Comparison of ENCODE assay signal across 8 cellular contexts in genomic region chr10:62373995-62374861, GRCh38. TPM values are rescaled to one million over a fixed set of nuclear protein-coding genes. Genes with fewer than 3 reads are reported as not detected.
DNase-seq lines count a peak whose midpoint lies in the region; ATAC-seq and TF ChIP-seq lines count a peak whose summit lies in the region.

ZNF365 (plus strand) TSS chr10:62374369; CDS start chr10:62376194, 1,825 bp downstream.

- DNase-seq in BJ (ENCODE audit: low read depth) (no peak), activated B cell treated with CpG ODN at 0.5 μM for 24 hours (peak; percentile 35), colonic mucosa (no peak), left lobe of liver (ENCODE audit: low spot score) (no peak)
- peak; percentile 56 for DNase-seq in stimulated activated CD4-positive, alpha-beta T cell treated with anti-CD3 and anti-CD28 coated beads, Interleukin-4, amount 100 ng/mL, for 24 hours

- no peaks in the 10 kb centered on the region for H3K36me3 Mint-ChIP-seq in activated B cell treated with CpG ODN at 0.5 μM for 24 hours (ENCODE audit: low read depth)

- H3K4me3 ChIP-seq in BJ (ENCODE audit: low read depth, low read length) (peak within 1 kb of the TSS; percentile 64), colonic mucosa (peak within 1 kb of the TSS; percentile 25)

- H3K4me3 Mint-ChIP-seq in activated B cell treated with CpG ODN at 0.5 μM for 24 hours, result peak within 1 kb of the TSS; percentile 81

- no peaks in the 10 kb centered on the region for H3K4me1 ChIP-seq in colonic mucosa

- POLR2A ChIA-PET in BJ (lab: Charles Lee), result no interaction called here
- POLR2A ChIA-PET in activated B cell treated with CpG ODN at 0.5 μM for 24 hours (lab: Charles Lee), result no interaction called here

- H3K4me1 Mint-ChIP-seq in activated B cell treated with CpG ODN at 0.5 μM for 24 hours, result peaks cover 10% of the 10 kb centered on the region

- CTCF ChIA-PET in BJ (lab: Yijun Ruan, JAX), result interaction anchor here (0.8 kb wide), 1 partner anchor 14 kb away, joined by 3 read pairs; no protein-coding TSS in a partner anchor
- CTCF ChIA-PET in activated B cell treated with CpG ODN at 0.5 μM for 24 hours (lab: Charles Lee), result no interaction called here

- H3K9ac ChIP-seq in colonic mucosa (ENCODE audit: low read depth in 2 of 2, low read length in 2 of 2), result no peak within 1 kb of the TSS

- H3K27me3 ChIP-seq in BJ (ENCODE audit: control insufficient read depth, insufficient read depth, low read length) (no peaks in the 10 kb centered on the region), colonic mucosa (peaks cover 12% of the 10 kb centered on the region)

- ATAC-seq in HG03432 (IDR thresholded peaks at IDR 0.05; ENCODE audit: unreplicated experiment), result peak; percentile 64
- ATAC-seq in activated B cell treated with CpG ODN at 0.5 μM for 24 hours (ENCODE audit: low read depth), result peak; percentile 71
- peak; percentile 20 for ATAC-seq in left lobe of liver
- ATAC-seq in HG03469 (IDR thresholded peaks at IDR 0.05; ENCODE audit: unreplicated experiment), result no peak
- ATAC-seq in GM19463 (IDR thresholded peaks at IDR 0.05; ENCODE audit: unreplicated experiment), result no peak

- TF ChIP-seq CTCF in BJ (IDR thresholded peaks at IDR 0.05; ENCODE audit: insufficient read depth, low read depth, low read length) (no peak), activated B cell treated with CpG ODN at 0.5 μM for 24 hours (IDR thresholded peaks at IDR 0.05) (no peak), colonic mucosa (IDR thresholded peaks at IDR 0.05) (no peak)

- peaks cover 12% of the 10 kb centered on the region for H3K27me3 Mint-ChIP-seq in activated B cell treated with CpG ODN at 0.5 μM for 24 hours

- no peaks in the 10 kb centered on the region for H3K9me3 Mint-ChIP-seq in activated B cell treated with CpG ODN at 0.5 μM for 24 hours

- intact Hi-C loops in activated B cell treated with CpG ODN at 0.5 μM for 24 hours (cut with micrococcal nuclease) (loop anchor here (10.0 kb wide), 1 partner anchor 329 kb away; no protein-coding TSS in a partner anchor), colonic mucosa (cut with DNase I) (no loop called here)

- no peak within 1 kb of the TSS for H3K27ac Mint-ChIP-seq in activated B cell treated with CpG ODN at 0.5 μM for 24 hours

- no peak within 1 kb of the TSS for H3K27ac ChIP-seq in colonic mucosa

- H3K36me3 ChIP-seq in BJ (ENCODE audit: control insufficient read depth, insufficient read depth, low read length) (no peaks in the 10 kb centered on the region), colonic mucosa (no peaks in the 10 kb centered on the region)

- no peaks in the 10 kb centered on the region for H3K9me3 ChIP-seq in colonic mucosa

RNA-seq across cellular contexts. Expression of gene ZNF365, which starts in this region (rescaled TPM):
- polyA plus RNA-seq in BJ (2011; rRNA removed), result 3.7 and 4.5 TPM in 2 replicates
- polyA minus RNA-seq in BJ (2011; rRNA and poly(A)+ RNA removed), result 3.6 and 6.1 TPM in 2 replicates
- not detected in 2 replicates for total RNA-seq in activated B cell treated with CpG ODN at 0.5 μM for 24 hours
- total RNA-seq in colonic mucosa, result under 1 TPM in 1 of 2 donors, not detected in 1; 0.25 TPM
- total RNA-seq in left lobe of liver, result not detected

Comparison
In these comparisons a context has a peak if more than half of its experiments do, and no peak if none do; other contexts are left out.
1. Peak in DNase-seq and ATAC-seq in activated B cell treated with CpG ODN at 0.5 μM for 24 hours; RNA of the gene not detected or under 1 TPM.
2. Peak in ATAC-seq in left lobe of liver; RNA of the gene not detected or under 1 TPM.